Comparison of ENCODE assay signal across 10 cellular contexts in genomic region chr18:59927246-59927825, GRCh38. TPM values are rescaled to one million over a fixed set of nuclear protein-coding genes. Genes with fewer than 3 reads are reported as not detected.
A peak's percentile ranks its signal among the peaks of the same experiment; 100 is the strongest.
DNase-seq lines count a peak whose midpoint lies in the region; ATAC-seq and TF ChIP-seq lines count a peak whose summit lies in the region.
"Had no signal": no experiment of that assay in that cellular context is flagged by ENCODE, and none has a peak within 500 bp of the region (broad histone marks: within the 10 kb centered on the region; RNA-seq: fewer than 3 reads in every experiment).

No MANE protein-coding gene starts in this region.

- peaks cover 6% of the 10 kb centered on the region for H3K27me3 Mint-ChIP-seq in activated naive CD4-positive, alpha-beta T cell treated with anti-CD3 and anti-CD28 coated beads for 36 hours (ENCODE audit: low read depth)
- H3K27me3 Mint-ChIP-seq: central memory CD8-positive, alpha-beta T cell had no signal

- CTCF ChIA-PET in activated naive CD4-positive, alpha-beta T cell treated with anti-CD3 and anti-CD28 coated beads for 36 hours (lab: Charles Lee): interaction anchor here (0.5 to 1.2 kb wide), 5 partner anchors 10 to 42 kb away, joined by 3 to 4 read pairs (median 3); no protein-coding TSS in a partner anchor

- ATAC-seq in HG02884 (IDR thresholded peaks at IDR 0.05; ENCODE audit: unreplicated experiment): peak; percentile 82

- H3K9me3 Mint-ChIP-seq in activated naive CD4-positive, alpha-beta T cell treated with anti-CD3 and anti-CD28 coated beads for 36 hours: no peaks in the 10 kb centered on the region
- H3K9me3 Mint-ChIP-seq: central memory CD8-positive, alpha-beta T cell had no signal

- peak; percentile 77 for DNase-seq in activated naive CD4-positive, alpha-beta T cell treated with anti-CD3 and anti-CD28 coated beads for 36 hours
- DNase-seq in activated naive CD4-positive, alpha-beta T cell (lab: John Stamatoyannopoulos, UW): no peak
- peak; percentile 42 to 51 for DNase-seq in activated T-cell treated with anti-CD3 and anti-CD28 coated beads, Interleukin-2, amount 50 U/mL, for 48 hours
- peak in 2 of 3 donors; percentile 23 to 37 for DNase-seq in stimulated activated CD4-positive, alpha-beta T cell treated with anti-CD3 and anti-CD28 coated beads, TNF-alpha, amount 100 ng/mL, for 48 hours (ENCODE audit: low read depth in 3 of 3)
- DNase-seq in esophagus muscularis mucosa (ENCODE audit: extremely low spot score): no peak
- DNase-seq in posterior vena cava (ENCODE audit: low spot score): no peak
- no peak for DNase-seq in NCI-H345 (lab: John Stamatoyannopoulos, UW)
- DNase-seq: DMS79 had no signal

- TF ChIP-seq CTCF in esophagus muscularis mucosa (IDR thresholded peaks at IDR 0.05): no peak

- H3K4me3 ChIP-seq in esophagus muscularis mucosa: no peak overlapping the region

- peaks cover 32% of the 10 kb centered on the region for H3K4me1 Mint-ChIP-seq in activated naive CD4-positive, alpha-beta T cell treated with anti-CD3 and anti-CD28 coated beads for 36 hours (ENCODE audit: low read depth)
- H3K4me1 Mint-ChIP-seq: central memory CD8-positive, alpha-beta T cell had no signal

- H3K27ac ChIP-seq in esophagus muscularis mucosa (replicated peaks in 1 of 4): no peak overlapping the region

- no peaks in the 10 kb centered on the region for H3K36me3 ChIP-seq in esophagus muscularis mucosa

- H3K9me3 ChIP-seq in esophagus muscularis mucosa: no peaks in the 10 kb centered on the region

- intact Hi-C loops in activated naive CD4-positive, alpha-beta T cell treated with anti-CD3 and anti-CD28 coated beads for 36 hours (cut with micrococcal nuclease): loop anchor here (1.0 to 2.0 kb wide), 7 partner anchors 20 to 785 kb away; no protein-coding TSS in a partner anchor
- intact Hi-C loops in esophagus muscularis mucosa (cut with DNase I): no loop called here
- intact Hi-C loops in posterior vena cava (cut with DNase I): no loop called here

- H3K27ac Mint-ChIP-seq in activated naive CD4-positive, alpha-beta T cell treated with anti-CD3 and anti-CD28 coated beads for 36 hours: peak overlapping the region; percentile 83

- WGBS in esophagus muscularis mucosa: 48% methylated on average over 5 of the region's 5 CpGs

- H3K4me3 Mint-ChIP-seq in activated naive CD4-positive, alpha-beta T cell treated with anti-CD3 and anti-CD28 coated beads for 36 hours: no peak overlapping the region
- H3K4me3 Mint-ChIP-seq: central memory CD8-positive, alpha-beta T cell had no signal

- TF ChIP-seq EP300 in esophagus muscularis mucosa (IDR thresholded peaks at IDR 0.05): no peak

- no peaks in the 10 kb centered on the region for H3K4me1 ChIP-seq in esophagus muscularis mucosa

- no peaks in the 10 kb centered on the region for H3K36me3 Mint-ChIP-seq in activated naive CD4-positive, alpha-beta T cell treated with anti-CD3 and anti-CD28 coated beads for 36 hours (ENCODE audit: low read depth)

- H3K27me3 ChIP-seq in esophagus muscularis mucosa: no peaks in the 10 kb centered on the region

- no peak for TF ChIP-seq POLR2A in esophagus muscularis mucosa (IDR thresholded peaks at IDR 0.05; ENCODE audit: low read depth)

RNA-seq across cellular contexts. Expression of gene PMAIP1, which starts 27.5 kb away (rescaled TPM):
- 100 to 1,000 TPM; 132 to 141 TPM for total RNA-seq in activated naive CD4-positive, alpha-beta T cell treated with anti-CD3 and anti-CD28 coated beads for 36 hours
- total RNA-seq in esophagus muscularis mucosa (1 to 10 TPM in 1 of 4 donors, under 1 TPM in 3; 0.42 to 1.3 (median 0.79) TPM), posterior vena cava (under 1 TPM in 1 of 2 donors, not detected in 1; 0.38 TPM)

Comparison
In these comparisons a context has a peak if more than half of its experiments do, and no peak if none do; other contexts are left out.
1. DNase-seq: peak in activated naive CD4-positive, alpha-beta T cell treated with anti-CD3 and anti-CD28 coated beads for 36 hours (single experiment), activated T-cell treated with anti-CD3 and anti-CD28 coated beads, Interleukin-2, amount 50 U/mL, for 48 hours (2 of 2) and stimulated activated CD4-positive, alpha-beta T cell treated with anti-CD3 and anti-CD28 coated beads, TNF-alpha, amount 100 ng/mL, for 48 hours (2 of 3); none in activated naive CD4-positive, alpha-beta T cell (0 of 4), esophagus muscularis mucosa (single experiment), posterior vena cava (single experiment) and NCI-H345 (single experiment).
2. RNA of gene PMAIP1, which starts 27.5 kb away (total RNA-seq): 132 to 141 TPM in activated naive CD4-positive, alpha-beta T cell treated with anti-CD3 and anti-CD28 coated beads for 36 hours; 0.42 to 1.3 TPM in esophagus muscularis mucosa and 0.38 TPM in posterior vena cava; every median in the first group is over 10 times any median in the second.